Comparison of ENCODE assay signal across 2 cellular contexts in genomic region chr2:82797469-82797868, GRCh38.
TF ChIP-seq lines count a peak whose summit lies in the region.

No MANE protein-coding gene starts in this region.

TF ChIP-seq in GM23338, 12 proteins besides CTCF, POLR2A, EP300 and RAD21 (continued from another document):
- TF ChIP-seq ZNF462 (CRISPR knock-in tag; IDR thresholded peaks at IDR 0.05), result no peak

TF ChIP-seq in HCT116, 20 proteins besides CTCF, POLR2A, EP300 and RAD21 (continued from another document):
- TF ChIP-seq SRF (IDR thresholded peaks at IDR 0.05; ENCODE audit: low read depth), result no peak
- no peak for TF ChIP-seq ZFX (IDR thresholded peaks at IDR 0.05)
- no peak for TF ChIP-seq EGR1 (IDR thresholded peaks at IDR 0.05; ENCODE audit: low read depth)
- TF ChIP-seq ZNF274 (IDR thresholded peaks at IDR 0.05; ENCODE audit: low read depth, low read length), result no peak
- TF ChIP-seq FOSL1 (IDR thresholded peaks at IDR 0.05; ENCODE audit: low read depth), result no peak
- no peak for TF ChIP-seq EZH2phosphoT487 (IDR thresholded peaks at IDR 0.05; ENCODE audit: borderline replicate concordance)
